25 cellular contexts compared by ENCODE assay signal in genomic region chr17:57424273-57424672, GRCh38.
DNase-seq lines count a peak whose midpoint lies in the region; ATAC-seq, FAIRE-seq and TF ChIP-seq lines count a peak whose summit lies in the region.
"Had no signal": no experiment of that assay in that cellular context is flagged by ENCODE, and none has a peak within 500 bp of the region (broad histone marks: within the 10 kb centered on the region; RNA-seq: fewer than 3 reads in every experiment).

No MANE protein-coding gene starts in this region.

- TF ChIP-seq CTCF in Caco-2 (IDR thresholded peaks at IDR 0.05; ENCODE audit: insufficient read depth in 1 of 2, low read depth in 1 of 2, low read length in 1 of 2, severe bottlenecking in 1 of 2, unreplicated experiment in 1 of 2) (no peak), brain (conservative IDR thresholded peaks at IDR 0.05) (no peak), smooth muscle cell (IDR thresholded peaks at IDR 0.05; ENCODE audit: borderline replicate concordance, insufficient read depth, poor library complexity, severe bottlenecking) (no peak), D721Med (IDR thresholded peaks at IDR 0.05; ENCODE audit: insufficient read depth, missing control alignments) (no peak)

- H4K20me1 ChIP-seq in smooth muscle cell (ENCODE audit: low read depth) (peaks cover 5% of the 10 kb centered on the region), GM23248 (ENCODE audit: insufficient read depth) (no peaks in the 10 kb centered on the region; the same call in 1 of the 2 replicates)

- H3K9me3 Mint-ChIP-seq in Caco-2 (ENCODE audit: unreplicated experiment) (no peaks in the 10 kb centered on the region), brain (peaks cover 0 to 7% (median 3%) of the 10 kb centered on the region in 5 experiments)
- H3K9me3 Mint-ChIP-seq: activated CD4-positive, alpha-beta memory T cell treated with anti-CD3 and anti-CD28 coated beads for 36 hours; activated naive CD4-positive, alpha-beta T cell treated with anti-CD3 and anti-CD28 coated beads, Interleukin-2, amount 50 U/mL, for 72 hours; activated T-helper 2 cell treated with anti-CD3 and anti-CD28 coated beads, Interferon-gamma antibody, Interleukin-2, Interleukin-4, amounts not matched to agents 10 μg/mL and 5 μg/mL and 100 μg/mL, durations not matched to agents 14 hours and 24 hours and 36 hours had no signal

- no peaks in the 10 kb centered on the region for H3K27me3 Mint-ChIP-seq in Caco-2 (ENCODE audit: insufficient read depth, unreplicated experiment)
- H3K27me3 Mint-ChIP-seq in brain = no peaks in the 10 kb centered on the region
- H3K27me3 Mint-ChIP-seq: activated CD4-positive, alpha-beta memory T cell treated with anti-CD3 and anti-CD28 coated beads for 36 hours had no signal

- intact Hi-C loops in Caco-2 (cut with micrococcal nuclease; ENCODE audit: unreplicated experiment) = no loop called here

- H2AFZ ChIP-seq in smooth muscle cell (ENCODE audit: low read depth) = no peak overlapping the region
- no peak overlapping the region for H2AFZ ChIP-seq in GM23248

- no peaks in the 10 kb centered on the region for H3K9me2 ChIP-seq in GM23248 (ENCODE audit: insufficient read depth)

- H3K27me3 ChIP-seq in Caco-2 (replicated peaks; ENCODE audit: control insufficient read depth, insufficient read depth, low read length) = no peaks in the 10 kb centered on the region
- no peaks in the 10 kb centered on the region for H3K27me3 ChIP-seq in smooth muscle cell (ENCODE audit: low read depth)
- H3K27me3 ChIP-seq in GM23248 (replicated peaks; ENCODE audit: insufficient read depth) = no peaks in the 10 kb centered on the region
- H3K27me3 ChIP-seq: cardiac muscle cell, heart right ventricle, stomach, thyroid gland had no signal

- FAIRE-seq in D721Med (lab: Jason Lieb, UNC) = no peak
- FAIRE-seq: GM12891 had no signal

- H3K36me3 Mint-ChIP-seq in Caco-2 (ENCODE audit: insufficient read depth, unreplicated experiment) (peaks cover 41% of the 10 kb centered on the region), brain (peaks cover 30% of the 10 kb centered on the region)

- H3K4me3 ChIP-seq in Caco-2 (ENCODE audit: low read depth, low read length) = no peak overlapping the region
- no peak overlapping the region for H3K4me3 ChIP-seq in smooth muscle cell
- no peak overlapping the region for H3K4me3 ChIP-seq in GM23248
- H3K4me3 ChIP-seq: cardiac muscle cell, coronary artery, heart right ventricle, stomach, thyroid gland had no signal

- H3F3A ChIP-seq in smooth muscle cell (ENCODE audit: low read depth) = peaks cover 7% of the 10 kb centered on the region
- H3F3A ChIP-seq in GM23248 (ENCODE audit: insufficient read depth) = peaks cover 8% of the 10 kb centered on the region; the same call in 1 of the 2 replicates

- H3K9me3 ChIP-seq in Caco-2 (no peaks in the 10 kb centered on the region), KOPT-K1 (ENCODE audit: insufficient read depth, low read length, poor library complexity, severe bottlenecking) (no peaks in the 10 kb centered on the region), smooth muscle cell (replicated peaks; ENCODE audit: low read depth) (no peaks in the 10 kb centered on the region), GM23248 (ENCODE audit: low read depth) (no peaks in the 10 kb centered on the region)
- H3K9me3 ChIP-seq: heart right ventricle, stomach, thyroid gland had no signal

- in situ Hi-C loops in GM23248 (cut with MboI) = no loop called here

- H3K4me1 Mint-ChIP-seq in Caco-2 (ENCODE audit: low read depth, unreplicated experiment) (peaks cover 12% of the 10 kb centered on the region), brain (peaks cover 93% of the 10 kb centered on the region)

- POLR2A ChIA-PET in Caco-2 (lab: Charles Lee) = no interaction called here

- H3K4me3 Mint-ChIP-seq in Caco-2 (ENCODE audit: unreplicated experiment) (no peak overlapping the region), brain (no peak overlapping the region)
- H3K4me3 Mint-ChIP-seq: activated CD4-positive, alpha-beta memory T cell treated with anti-CD3 and anti-CD28 coated beads for 36 hours had no signal

- H3K9ac ChIP-seq in smooth muscle cell (ENCODE audit: low read depth) = no peak overlapping the region
- no peak overlapping the region for H3K9ac ChIP-seq in GM23248

- H3K27ac ChIP-seq in KOPT-K1 (ENCODE audit: low read depth, low read length, poor library complexity, severe bottlenecking) = peak overlapping the region; percentile 97
- H3K27ac ChIP-seq in smooth muscle cell (ENCODE audit: low read depth) = peak overlapping the region; percentile 42
- no peak overlapping the region for H3K27ac ChIP-seq in GM23248
- H3K27ac ChIP-seq: C4-2B, cardiac muscle cell, coronary artery, HL-60, stomach, thyroid gland had no signal

- DNase-seq in Caco-2 (no peak), smooth muscle cell (lab: John Stamatoyannopoulos, UW; ENCODE audit: unreplicated experiment) (no peak), D721Med (ENCODE audit: insufficient read length, low spot score) (no peak), GM23248 (no peak)
- DNase-seq: activated CD4-positive, alpha-beta memory T cell treated with anti-CD3 and anti-CD28 coated beads for 36 hours; activated CD8-positive, alpha-beta memory T cell treated with anti-CD3 and anti-CD28 coated beads, Interleukin-2, amount 50 U/mL, for 4 hours; anterior cingulate cortex; effector memory CD4-positive, alpha-beta T cell; heart right ventricle; left cardiac atrium; NCI-H1048; NCI-H187; occipital lobe; stomach; thyroid gland had no signal

- 93% methylated on average over 2 of the region's 2 CpGs for WGBS in smooth muscle cell (ENCODE audit: low lambda C conversion rate)
- WGBS in GM23248 (ENCODE audit: low coverage in 1 of 2, low lambda C conversion rate in 2 of 2, missing lambda C conversion rate in 2 of 2), 2 experiments = 92 to 98% methylated on average over 2 of the region's 2 CpGs

- H3K4me2 ChIP-seq in smooth muscle cell = peak overlapping the region; percentile 50
- H3K4me2 ChIP-seq in GM23248 (ENCODE audit: unreplicated experiment) = no peak overlapping the region

- H3K36me3 ChIP-seq in Caco-2 (ENCODE audit: control insufficient read depth, insufficient read depth, low read length) = no peaks in the 10 kb centered on the region
- peaks cover 34% of the 10 kb centered on the region for H3K36me3 ChIP-seq in KOPT-K1 (ENCODE audit: insufficient read depth, low read length)
- H3K36me3 ChIP-seq in smooth muscle cell (ENCODE audit: low read depth) = no peaks in the 10 kb centered on the region
- H3K36me3 ChIP-seq in GM23248 (ENCODE audit: low read depth) = no peaks in the 10 kb centered on the region
- H3K36me3 ChIP-seq: cardiac muscle cell, heart right ventricle, thyroid gland had no signal

- peak overlapping the region; percentile 29 for H3K27ac Mint-ChIP-seq in Caco-2 (ENCODE audit: unreplicated experiment)
- peak overlapping the region in 3 of 5 experiments; percentile 38 to 85 (median 79) for H3K27ac Mint-ChIP-seq in brain
- H3K27ac Mint-ChIP-seq: activated CD4-positive, alpha-beta memory T cell treated with anti-CD3 and anti-CD28 coated beads for 36 hours; activated T-helper 2 cell treated with anti-CD3 and anti-CD28 coated beads, Interferon-gamma antibody, Interleukin-2, Interleukin-4, amounts not matched to agents 10 μg/mL and 5 μg/mL and 100 μg/mL, durations not matched to agents 14 hours and 24 hours and 36 hours had no signal

- BruUV-seq in Caco-2 (replicated peaks; lab: Mats Ljungman, UMichigan) = no TSS peak

- H3K4me1 ChIP-seq in Caco-2 = no peaks in the 10 kb centered on the region; the same call in none of the 2 replicates
- peaks cover 22% of the 10 kb centered on the region for H3K4me1 ChIP-seq in smooth muscle cell (ENCODE audit: low read depth)
- H3K4me1 ChIP-seq in GM23248 (ENCODE audit: insufficient read depth) = peaks cover 19% of the 10 kb centered on the region
- H3K4me1 ChIP-seq: thyroid gland had no signal

- no peak for ATAC-seq in HG03460 (IDR thresholded peaks at IDR 0.05; ENCODE audit: unreplicated experiment)
- ATAC-seq: activated naive CD4-positive, alpha-beta T cell treated with anti-CD3 and anti-CD28 coated beads, Interleukin-2, amount 50 U/mL, for 72 hours had no signal

- CTCF ChIA-PET in Caco-2 (lab: Charles Lee) = no interaction called here

- H3K79me2 ChIP-seq in smooth muscle cell (ENCODE audit: low read depth) = peaks cover 24% of the 10 kb centered on the region
- no peaks in the 10 kb centered on the region for H3K79me2 ChIP-seq in GM23248 (ENCODE audit: insufficient read depth)
